In the genomic region with DNA sequence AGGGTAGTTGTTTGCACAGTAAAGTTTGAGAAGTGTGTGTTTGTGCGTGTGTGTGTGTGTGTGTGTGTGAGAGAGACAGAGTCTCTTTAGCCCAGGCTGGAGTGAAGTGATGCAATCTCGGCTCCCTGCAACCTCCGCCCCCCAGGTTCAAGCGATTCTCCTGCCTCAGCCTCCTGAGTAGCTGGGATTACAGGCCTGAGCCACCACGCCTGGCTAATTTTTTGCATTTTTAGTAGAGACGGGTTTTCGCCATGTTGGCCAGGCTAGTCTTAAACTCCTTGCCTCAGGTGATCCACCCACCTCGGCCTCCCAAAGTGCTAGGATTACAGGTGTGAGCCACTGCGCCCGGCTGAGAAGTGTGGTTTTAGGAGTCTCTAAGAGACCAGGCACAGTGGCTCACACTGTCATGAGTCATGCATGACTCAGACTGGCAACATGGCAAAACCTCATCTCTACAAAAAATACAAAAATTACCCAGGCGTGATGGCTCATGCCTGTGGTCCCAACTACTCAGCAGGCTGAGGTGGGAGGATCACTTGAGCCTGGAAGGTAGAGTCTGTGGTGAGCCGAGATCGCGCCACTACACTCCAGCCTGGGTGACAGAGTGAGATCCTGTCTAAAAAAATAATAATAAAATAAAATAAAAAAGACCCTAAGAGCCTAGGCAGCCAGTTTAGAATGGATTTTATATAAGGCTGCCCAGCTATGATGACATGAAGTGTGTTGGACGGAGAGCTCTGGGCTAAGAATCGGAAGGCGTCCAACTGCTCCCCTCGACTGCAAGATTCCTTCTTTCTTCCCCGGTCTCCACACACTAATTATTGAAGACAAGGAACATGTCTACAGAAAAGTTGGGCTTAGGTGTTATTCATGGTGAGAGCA, we compare ENCODE assay signal across 8 cellular contexts. TPM values are rescaled to one million over a fixed set of nuclear protein-coding genes. Genes with fewer than 3 reads are reported as not detected.
DNase-seq lines count a peak whose midpoint lies in the region; ATAC-seq and TF ChIP-seq lines count a peak whose summit lies in the region.
"Not testable (repeated sequence)": the region's sequence is repeated elsewhere in the genome, so short reads cannot be mapped to it uniquely, and the experiment has no call there.

No MANE protein-coding gene starts in this region.

- not testable (repeated sequence) for H4K20me1 ChIP-seq in GM23338 (replicated peaks; ENCODE audit: insufficient read depth); fibroblast of lung (ENCODE audit: control insufficient read depth, extremely low read depth, insufficient read depth, low read length)

- H2AFZ ChIP-seq in GM23338; fibroblast of lung (ENCODE audit: low read length): not testable (repeated sequence)

- H3K36me3 ChIP-seq in GM23338 (ENCODE audit: insufficient read depth); fibroblast of lung (ENCODE audit: control insufficient read depth, insufficient read depth, low read length): not testable (repeated sequence)

- peak overlapping the region; percentile 62 for H3K27ac ChIP-seq in GM23338 (ENCODE audit: low read depth)
- H3K27ac ChIP-seq in fibroblast of lung (ENCODE audit: insufficient read depth, low read length) = not testable (repeated sequence)

- not testable (repeated sequence) for H3K79me2 ChIP-seq in GM23338 (replicated peaks; ENCODE audit: insufficient read depth); fibroblast of lung (ENCODE audit: control insufficient read depth, insufficient read depth, low read length)

- H3K4me1 ChIP-seq in GM23338 (ENCODE audit: insufficient read depth) = peaks cover 12% of the 10 kb centered on the region
- not testable (repeated sequence) for H3K4me1 ChIP-seq in fibroblast of lung (ENCODE audit: control insufficient read depth, extremely low read depth, insufficient read depth, low read length)

- not testable (repeated sequence) for ATAC-seq in GM23338
- ATAC-seq in activated CD4-positive, alpha-beta T cell treated with anti-CD3 and anti-CD28 coated beads for 36 hours = peak; percentile 99

- H3K9me3 Mint-ChIP-seq in GM23338; activated CD4-positive, alpha-beta T cell treated with anti-CD3 and anti-CD28 coated beads for 36 hours (ENCODE audit: low read depth); activated naive CD4-positive, alpha-beta T cell treated with anti-CD3 and anti-CD28 coated beads, Interleukin-2, amount 50 U/mL, for 24 hours; neural crest cell: not testable (repeated sequence)

- DNase-seq in Ammon's horn (ENCODE audit: low spot score) (peak; percentile 56), NCI-H460 (ENCODE audit: extremely low read depth, low read depth) (peak; percentile 22), fibroblast of lung (ENCODE audit: low read depth in 2 of 2) (peak; percentile 89 to 95)
- not testable (repeated sequence) for DNase-seq in GM23338 (ENCODE audit: low spot score); neural crest cell (ENCODE audit: low read depth, low spot score)
- DNase-seq in activated CD4-positive, alpha-beta T cell treated with anti-CD3 and anti-CD28 coated beads for 36 hours = peak; percentile 81
- DNase-seq in stimulated activated CD8-positive, alpha-beta memory T cell treated with anti-CD3 and anti-CD28 coated beads, Interleukin-12 subunit alpha, Interleukin-12 subunit beta, amount 100 ng/mL, for 24 hours (ENCODE audit: extremely low read depth) = peak; percentile 41

- not testable (repeated sequence) for H3K9me2 ChIP-seq in GM23338 (ENCODE audit: insufficient read depth)

- H3K36me3 Mint-ChIP-seq in GM23338 (ENCODE audit: low read depth) = peaks cover 37% of the 10 kb centered on the region
- peaks cover 26% of the 10 kb centered on the region for H3K36me3 Mint-ChIP-seq in activated CD4-positive, alpha-beta T cell treated with anti-CD3 and anti-CD28 coated beads for 36 hours (ENCODE audit: low read depth)
- peaks cover 26% of the 10 kb centered on the region for H3K36me3 Mint-ChIP-seq in activated naive CD4-positive, alpha-beta T cell treated with anti-CD3 and anti-CD28 coated beads, Interleukin-2, amount 50 U/mL, for 24 hours
- not testable (repeated sequence) for H3K36me3 Mint-ChIP-seq in neural crest cell (ENCODE audit: low read depth)

- not testable (repeated sequence) for H3K27me3 ChIP-seq in GM23338 (ENCODE audit: insufficient read depth); fibroblast of lung (ENCODE audit: control insufficient read depth, insufficient read depth, low read length)

- H3K4me1 Mint-ChIP-seq in GM23338 (peaks cover 32% of the 10 kb centered on the region), neural crest cell (peaks cover 46% of the 10 kb centered on the region)
- peaks cover 24% of the 10 kb centered on the region for H3K4me1 Mint-ChIP-seq in activated CD4-positive, alpha-beta T cell treated with anti-CD3 and anti-CD28 coated beads for 36 hours
- peaks cover 19% of the 10 kb centered on the region for H3K4me1 Mint-ChIP-seq in activated naive CD4-positive, alpha-beta T cell treated with anti-CD3 and anti-CD28 coated beads, Interleukin-2, amount 50 U/mL, for 24 hours

- TF ChIP-seq CTCF in GM23338 (conservative IDR thresholded peaks at IDR 0.05; ENCODE audit: low read depth in 2 of 2); fibroblast of lung (conservative IDR thresholded peaks at IDR 0.05 in 1 of 2, IDR thresholded peaks at IDR 0.05 in 1 of 2; ENCODE audit: low read depth in 1 of 2, low read length in 2 of 2); neural crest cell (conservative IDR thresholded peaks at IDR 0.05): not testable (repeated sequence)

- POLR2A ChIA-PET in activated CD4-positive, alpha-beta T cell treated with anti-CD3 and anti-CD28 coated beads for 36 hours (lab: Charles Lee) = not testable (repeated sequence)

- intact Hi-C loops in activated CD4-positive, alpha-beta T cell treated with anti-CD3 and anti-CD28 coated beads for 36 hours (cut with DNase I, micrococcal nuclease) = loop anchor here (1.0 kb wide), 3 partner anchors 33 to 341 kb away; partner anchors contain the start of gene MESD (in 1 of the 2)

- not testable (repeated sequence) for H3F3A ChIP-seq in GM23338 (replicated peaks; ENCODE audit: low read depth)

- H3K27ac Mint-ChIP-seq in GM23338 (peak overlapping the region; percentile 78), neural crest cell (ENCODE audit: unreplicated experiment) (peak overlapping the region; percentile 16)
- H3K27ac Mint-ChIP-seq in activated CD4-positive, alpha-beta T cell treated with anti-CD3 and anti-CD28 coated beads for 36 hours = not testable (repeated sequence)
- peak overlapping the region; percentile 24 for H3K27ac Mint-ChIP-seq in activated naive CD4-positive, alpha-beta T cell treated with anti-CD3 and anti-CD28 coated beads, Interleukin-2, amount 50 U/mL, for 24 hours

- not testable (repeated sequence) for H3K4me3 ChIP-seq in GM23338; fibroblast of lung (replicated peaks in 1 of 4; ENCODE audit: control extremely low read depth in 1 of 4, insufficient read depth in 1 of 4, low read depth in 3 of 4, low read length in 4 of 4)

- CTCF ChIA-PET in activated CD4-positive, alpha-beta T cell treated with anti-CD3 and anti-CD28 coated beads for 36 hours (lab: Charles Lee) = interaction anchor here (0.7 to 2.3 kb wide), 6 partner anchors 10 to 314 kb away, joined by 3 to 15 read pairs (median 3); no protein-coding TSS in a partner anchor

- H3K27me3 Mint-ChIP-seq in GM23338 (ENCODE audit: insufficient read depth, low read depth, poor library complexity) = peaks cover 15% of the 10 kb centered on the region
- not testable (repeated sequence) for H3K27me3 Mint-ChIP-seq in activated CD4-positive, alpha-beta T cell treated with anti-CD3 and anti-CD28 coated beads for 36 hours; activated naive CD4-positive, alpha-beta T cell treated with anti-CD3 and anti-CD28 coated beads, Interleukin-2, amount 50 U/mL, for 24 hours; neural crest cell (ENCODE audit: low read depth)

- H3K4me3 Mint-ChIP-seq in GM23338; activated CD4-positive, alpha-beta T cell treated with anti-CD3 and anti-CD28 coated beads for 36 hours; activated naive CD4-positive, alpha-beta T cell treated with anti-CD3 and anti-CD28 coated beads, Interleukin-2, amount 50 U/mL, for 24 hours; neural crest cell: not testable (repeated sequence)

- H3K9me3 ChIP-seq in fibroblast of lung (ENCODE audit: control insufficient read depth, insufficient read depth, low read depth, low read length) = not testable (repeated sequence)

- H3K4me2 ChIP-seq in GM23338; fibroblast of lung (ENCODE audit: extremely low read depth, insufficient read depth, low read length): not testable (repeated sequence)

- H3K9ac ChIP-seq in fibroblast of lung (ENCODE audit: insufficient read depth, low read length) = not testable (repeated sequence)

RNA-seq across cellular contexts. Expression of gene MESD, which starts 33.8 kb away (rescaled TPM):
- total RNA-seq in GM23338 (2014; rRNA removed; shearing (Covaris generic)) = 21.1 and 25.6 TPM in 2 replicates
- 47.9 and 52.7 TPM in 2 replicates for polyA plus RNA-seq in GM23338 (2016; fragmentation: Nextera tagmentation; extraction: Ambion mirVana)
- total RNA-seq in NCI-H460 (2014; rRNA removed; shearing (Covaris generic)) = 18.6 and 19.7 TPM in 2 replicates
- 13.5 and 15.0 TPM in 2 replicates for polyA plus RNA-seq in NCI-H460 (2014; cell fraction: nucleus; rRNA removed)
- total RNA-seq in activated CD4-positive, alpha-beta T cell treated with anti-CD3 and anti-CD28 coated beads for 36 hours = 10 to 100 TPM; 18.6 to 21.7 TPM
- total RNA-seq in fibroblast of lung = 19.8 and 21.3 TPM in 2 replicates
- 26.0 and 27.3 TPM in 2 replicates for polyA plus RNA-seq in fibroblast of lung
- polyA plus RNA-seq in fibroblast of lung (2012) = 31.7 and 32.4 TPM in 2 replicates
- 5.3 and 7.1 TPM in 2 replicates for polyA minus RNA-seq in fibroblast of lung (ENCODE audit: low replicate concordance)
- 30.7 and 31.9 TPM in 2 replicates for total RNA-seq in neural crest cell

RNA-seq across cellular contexts. Expression of gene TLNRD1, which starts 44.9 kb away (rescaled TPM):
- total RNA-seq in GM23338 (2014; rRNA removed; shearing (Covaris generic)) = 20.6 and 27.3 TPM in 2 replicates
- polyA plus RNA-seq in GM23338 (2016; fragmentation: Nextera tagmentation; extraction: Ambion mirVana) (6.7 and 8.0 TPM in 2 replicates), fibroblast of lung (3.3 and 4.6 TPM in 2 replicates)
- 10.0 and 14.9 TPM in 2 replicates for total RNA-seq in NCI-H460 (2014; rRNA removed; shearing (Covaris generic))
- polyA plus RNA-seq in NCI-H460 (2014; cell fraction: nucleus; rRNA removed) = 19.3 and 19.4 TPM in 2 replicates
- 10 to 100 TPM; 11.2 to 16.9 TPM for total RNA-seq in activated CD4-positive, alpha-beta T cell treated with anti-CD3 and anti-CD28 coated beads for 36 hours
- total RNA-seq in fibroblast of lung (4.3 and 4.6 TPM in 2 replicates), neural crest cell (30.6 and 31.7 TPM in 2 replicates)
- 5.4 and 7.5 TPM in 2 replicates for polyA plus RNA-seq in fibroblast of lung (2012)
- 1.4 and 1.8 TPM in 2 replicates for polyA minus RNA-seq in fibroblast of lung (ENCODE audit: low replicate concordance)
